Comparison of ENCODE assay signal across 13 cellular contexts in genomic region chr5:157245477-157245876, GRCh38. TPM values are rescaled to one million over a fixed set of nuclear protein-coding genes. Genes with fewer than 3 reads are reported as not detected.
DNase-seq lines count a peak whose midpoint lies in the region; ATAC-seq and TF ChIP-seq lines count a peak whose summit lies in the region.
"Had no signal": no experiment of that assay in that cellular context is flagged by ENCODE, and none has a peak within 500 bp of the region (broad histone marks: within the 10 kb centered on the region; RNA-seq: fewer than 3 reads in every experiment).

No MANE protein-coding gene starts in this region.

- peaks cover 89% of the 10 kb centered on the region for H3K36me3 Mint-ChIP-seq in T-helper 1 cell treated with Interleukin-12 subunit alpha and Interleukin-12 subunit beta and Interleukin-4 antibody, amounts not matched to agents 30 μg/mL and 1 μg/mL, for 36 hours (ENCODE audit: low read depth)
- H3K36me3 Mint-ChIP-seq in natural killer cell: peaks cover 45% of the 10 kb centered on the region

- H3K4me1 Mint-ChIP-seq in T-helper 1 cell treated with Interleukin-12 subunit alpha and Interleukin-12 subunit beta and Interleukin-4 antibody, amounts not matched to agents 30 μg/mL and 1 μg/mL, for 36 hours (ENCODE audit: low read depth): peaks cover 63% of the 10 kb centered on the region
- peaks cover 50 to 58% of the 10 kb centered on the region in 2 donors for H3K4me1 Mint-ChIP-seq in natural killer cell

- no peaks in the 10 kb centered on the region for H3K36me3 ChIP-seq in body of pancreas (replicated peaks in 1 of 2; ENCODE audit: insufficient read depth in 1 of 2, low read depth in 2 of 2)
- H3K36me3 ChIP-seq: neutrophil, Peyer's patch had no signal

- no peaks in the 10 kb centered on the region for H3K9me3 ChIP-seq in body of pancreas
- H3K9me3 ChIP-seq: neutrophil, Peyer's patch had no signal

- H3K4me1 ChIP-seq in body of pancreas: no peaks in the 10 kb centered on the region

- TF ChIP-seq POLR2A in body of pancreas (IDR thresholded peaks at IDR 0.05): no peak

- TF ChIP-seq CTCF in natural killer cell (IDR thresholded peaks at IDR 0.05) (no peak), body of pancreas (IDR thresholded peaks at IDR 0.05) (no peak)

- H3K27me3 Mint-ChIP-seq in T-helper 1 cell treated with Interleukin-12 subunit alpha and Interleukin-12 subunit beta and Interleukin-4 antibody, amounts not matched to agents 30 μg/mL and 1 μg/mL, for 36 hours (ENCODE audit: low read depth): no peaks in the 10 kb centered on the region
- no peaks in the 10 kb centered on the region for H3K27me3 Mint-ChIP-seq in natural killer cell (ENCODE audit: low read depth in 2 of 2)

- H3K27me3 ChIP-seq in body of pancreas: no peaks in the 10 kb centered on the region
- H3K27me3 ChIP-seq: neutrophil, Peyer's patch had no signal

- ATAC-seq in natural killer cell (no peak), body of pancreas (no peak), GM18858 (IDR thresholded peaks at IDR 0.05; ENCODE audit: unreplicated experiment) (no peak), HG02678 (IDR thresholded peaks at IDR 0.05; ENCODE audit: unreplicated experiment) (no peak)

- intact Hi-C loops in natural killer cell (cut with micrococcal nuclease) (no loop called here), body of pancreas (cut with DNase I) (no loop called here)

- no peak overlapping the region for H3K4me3 ChIP-seq in body of pancreas
- H3K4me3 ChIP-seq: Peyer's patch had no signal

- DNase-seq in T-helper 1 cell (no peak), NCI-H146 treated with DMSO at 0.1 percent for 48 hours (lab: John Stamatoyannopoulos, UW; ENCODE audit: unreplicated experiment) (peak; percentile 23), astrocyte of the hippocampus (ENCODE audit: low read depth, low spot score) (peak; percentile 60), natural killer cell (no peak), body of pancreas (no peak)
- DNase-seq: amniotic stem cell, NCI-H1694 treated with DMSO at 0.1 percent for 48 hours, Peyer's patch had no signal

- peak overlapping the region; percentile 70 for H3K27ac Mint-ChIP-seq in T-helper 1 cell treated with Interleukin-12 subunit alpha and Interleukin-12 subunit beta and Interleukin-4 antibody, amounts not matched to agents 30 μg/mL and 1 μg/mL, for 36 hours
- peak overlapping the region; percentile 92 to 97 for H3K27ac Mint-ChIP-seq in natural killer cell

- no peak overlapping the region for H3K27ac ChIP-seq in body of pancreas
- H3K27ac ChIP-seq: neutrophil, Peyer's patch, VCaP had no signal

- H3K4me3 Mint-ChIP-seq in T-helper 1 cell treated with Interleukin-12 subunit alpha and Interleukin-12 subunit beta and Interleukin-4 antibody, amounts not matched to agents 30 μg/mL and 1 μg/mL, for 36 hours: no peak overlapping the region
- no peak overlapping the region for H3K4me3 Mint-ChIP-seq in natural killer cell

- H3K9me3 Mint-ChIP-seq in T-helper 1 cell treated with Interleukin-12 subunit alpha and Interleukin-12 subunit beta and Interleukin-4 antibody, amounts not matched to agents 30 μg/mL and 1 μg/mL, for 36 hours: no peaks in the 10 kb centered on the region
- no peaks in the 10 kb centered on the region for H3K9me3 Mint-ChIP-seq in natural killer cell

- WGBS in body of pancreas, 2 donors: 58 to 76% methylated on average over 4 of the region's 4 CpGs

RNA-seq across cellular contexts. Expression of gene CYFIP2, which starts 20.4 kb away (rescaled TPM):
- total RNA-seq in natural killer cell (100 to 1,000 TPM; 464 to 542 (median 532) TPM), body of pancreas (10 to 100 TPM; 15.6 to 22.1 TPM)

Comparison
In these comparisons a context has a peak if more than half of its experiments do, and no peak if none do; other contexts are left out.
1. DNase-seq: peak in NCI-H146 treated with DMSO at 0.1 percent for 48 hours (single experiment) and astrocyte of the hippocampus (single experiment); none in T-helper 1 cell (0 of 5), natural killer cell (single experiment) and body of pancreas (0 of 4).
2. RNA of gene CYFIP2, which starts 20.4 kb away (total RNA-seq): 464 to 542 TPM in natural killer cell; 15.6 to 22.1 TPM in body of pancreas; every median in the first group is over 10 times any median in the second.